In the genomic region with DNA sequence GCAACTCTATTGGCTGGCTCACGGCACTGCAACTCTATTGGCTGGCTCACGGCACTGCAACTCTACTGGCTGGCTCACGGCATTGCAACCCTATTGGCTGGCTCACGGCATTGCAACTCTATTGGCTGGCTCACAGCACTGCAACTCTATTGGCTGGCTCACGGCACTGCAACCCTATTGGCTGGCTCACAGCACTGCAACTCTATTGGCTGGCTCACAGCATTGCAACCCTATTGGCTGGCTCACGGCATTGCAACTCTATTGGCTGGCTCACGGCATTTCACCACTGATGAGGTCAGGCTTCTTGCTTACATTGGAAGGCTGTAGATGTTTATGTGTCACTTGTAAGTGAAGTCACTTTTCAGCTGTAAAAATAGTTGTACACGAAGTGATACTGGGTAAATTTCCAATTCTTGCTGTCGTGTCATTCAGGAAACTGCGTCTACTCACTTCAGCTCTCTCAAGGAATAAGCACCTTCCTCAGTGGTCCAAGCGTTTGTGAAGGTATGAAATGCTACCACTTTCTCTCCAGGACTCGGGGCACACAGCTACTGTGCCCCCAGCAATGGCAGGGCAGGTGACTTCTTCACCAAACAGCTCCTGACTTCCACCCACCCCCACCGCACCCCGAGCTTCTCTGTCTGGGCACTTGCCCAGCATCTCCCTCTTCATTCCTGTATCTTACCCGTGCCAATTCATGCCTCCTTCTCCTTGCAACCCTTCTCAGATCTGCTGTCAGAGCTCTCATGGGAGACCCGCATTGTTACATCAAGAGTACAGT, we compare ENCODE assay signal across 2 cellular contexts.
TF ChIP-seq lines count a peak whose summit lies in the region.

No MANE protein-coding gene starts in this region.

TF ChIP-seq in IMR-90, 13 proteins besides CTCF, POLR2A, EP300 and RAD21:
- TF ChIP-seq FOS (IDR thresholded peaks at IDR 0.05; ENCODE audit: low read depth, low read length) (peak; percentile 62), CEBPB (IDR thresholded peaks at IDR 0.05; ENCODE audit: low read depth, low read length) (0 out of 2 replicates have a peak, but pooled peaks have one; percentile 13)
- TF ChIP-seq, protein P1, sequence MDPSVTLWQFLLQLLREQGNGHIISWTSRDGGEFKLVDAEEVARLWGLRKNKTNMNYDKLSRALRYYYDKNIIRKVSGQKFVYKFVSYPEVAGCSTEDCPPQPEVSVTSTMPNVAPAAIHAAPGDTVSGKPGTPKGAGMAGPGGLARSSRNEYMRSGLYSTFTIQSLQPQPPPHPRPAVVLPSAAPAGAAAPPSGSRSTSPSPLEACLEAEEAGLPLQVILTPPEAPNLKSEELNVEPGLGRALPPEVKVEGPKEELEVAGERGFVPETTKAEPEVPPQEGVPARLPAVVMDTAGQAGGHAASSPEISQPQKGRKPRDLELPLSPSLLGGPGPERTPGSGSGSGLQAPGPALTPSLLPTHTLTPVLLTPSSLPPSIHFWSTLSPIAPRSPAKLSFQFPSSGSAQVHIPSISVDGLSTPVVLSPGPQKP (IDR thresholded peaks at IDR 0.05; ENCODE audit: borderline replicate concordance, low read depth, low read length), result no peak

TF ChIP-seq in K562, 482 proteins besides CTCF, POLR2A, EP300 and RAD21:
- TF ChIP-seq RBM25 (IDR thresholded peaks at IDR 0.05; ENCODE audit: low read depth, low read length, severe bottlenecking), result peak; percentile 57
- TF ChIP-seq FOS (IDR thresholded peaks at IDR 0.05; ENCODE audit: extremely low read depth, insufficient read length), result peak; percentile 71
- TF ChIP-seq SMARCA5 (IDR thresholded peaks at IDR 0.05), result no peak
- TF ChIP-seq NFYB (IDR thresholded peaks at IDR 0.05; ENCODE audit: extremely low read depth, insufficient read length), result peak; percentile 88
- 0 out of 2 replicates have a peak, but pooled peaks have one; percentile 55 for TF ChIP-seq MBD2 (IDR thresholded peaks at IDR 0.05; ENCODE audit: borderline replicate concordance, low read depth)
